In the genomic region with DNA sequence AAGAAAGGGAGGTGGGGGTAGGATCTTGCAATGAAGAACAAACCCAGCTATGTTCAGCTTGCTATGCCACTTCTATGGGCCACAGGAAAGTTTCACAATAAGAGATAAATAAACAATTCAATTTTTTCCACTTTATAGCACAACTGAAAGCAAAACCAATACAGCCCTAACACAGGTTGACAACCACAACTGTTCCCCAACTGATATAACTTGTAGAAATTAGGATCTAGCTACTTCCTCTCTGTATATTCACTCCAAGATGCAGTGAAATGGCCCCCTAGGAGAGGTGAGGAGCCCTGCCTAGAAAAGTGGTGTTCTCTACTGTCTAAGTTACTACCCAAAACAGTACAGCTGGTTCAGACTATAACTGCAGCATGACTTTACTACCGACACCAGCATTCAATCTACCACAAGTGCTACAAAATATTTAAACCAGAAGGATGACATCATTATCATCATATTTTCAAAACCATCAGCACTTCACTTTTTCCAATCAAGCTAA, we compare ENCODE assay signal across 9 cellular contexts.
A peak's percentile ranks its signal among the peaks of the same experiment; 100 is the strongest.
DNase-seq lines count a peak whose midpoint lies in the region; ATAC-seq and FAIRE-seq lines count a peak whose summit lies in the region.
"Had no signal": no experiment of that assay in that cellular context is flagged by ENCODE, and none has a peak within 500 bp of the region (broad histone marks: within the 10 kb centered on the region; RNA-seq: fewer than 3 reads in every experiment).

No MANE protein-coding gene starts in this region.

- FAIRE-seq in GM19239 (lab: Jason Lieb, UNC): peak; percentile 88

- H4K20me1 ChIP-seq in BLaER1: peaks cover 31% of the 10 kb centered on the region

- ATAC-seq in GM21360 (IDR thresholded peaks at IDR 0.05; ENCODE audit: unreplicated experiment): no peak

- peaks cover 58% of the 10 kb centered on the region for H3K4me1 Mint-ChIP-seq in dendritic cell treated with granulocyte-macrophage colony-stimulating factor and Interleukin-4, amounts not matched to agents 40 ng/mL and 50 ng/mL, for 4 days (ENCODE audit: low read depth)

- peaks cover 55% of the 10 kb centered on the region for H3K4me1 ChIP-seq in BLaER1

- no peak overlapping the region for H3K4me3 Mint-ChIP-seq in dendritic cell treated with granulocyte-macrophage colony-stimulating factor and Interleukin-4, amounts not matched to agents 40 ng/mL and 50 ng/mL, for 4 days

- H3K4me3 ChIP-seq in BLaER1: no peak overlapping the region

- H3K9me3 ChIP-seq in BLaER1 (no peaks in the 10 kb centered on the region), KOPT-K1 (ENCODE audit: insufficient read depth, low read length, poor library complexity, severe bottlenecking) (peaks cover 4% of the 10 kb centered on the region)

- intact Hi-C loops in dendritic cell treated with granulocyte-macrophage colony-stimulating factor and Interleukin-4, amounts not matched to agents 40 ng/mL and 50 ng/mL, for 4 days (cut with micrococcal nuclease): loop anchor here (2.0 kb wide), 1 partner anchor 182 kb away; no protein-coding TSS in a partner anchor

- H3K36me3 ChIP-seq in BLaER1 (no peaks in the 10 kb centered on the region), KOPT-K1 (ENCODE audit: insufficient read depth, low read length) (no peaks in the 10 kb centered on the region)

- no peak overlapping the region for H3K9ac ChIP-seq in BLaER1

- H3K36me3 Mint-ChIP-seq in dendritic cell treated with granulocyte-macrophage colony-stimulating factor and Interleukin-4, amounts not matched to agents 40 ng/mL and 50 ng/mL, for 4 days (ENCODE audit: low read depth): no peaks in the 10 kb centered on the region

- H3K27ac ChIP-seq in BLaER1 (peak overlapping the region; percentile 39; the same call in 1 of the 2 replicates), KOPT-K1 (ENCODE audit: low read depth, low read length, poor library complexity, severe bottlenecking) (peak overlapping the region; percentile 59)
- H3K27ac ChIP-seq: VCaP had no signal

- DNase-seq in GM19239 (ENCODE audit: insufficient read length, low spot score) (no peak), AG08396 (ENCODE audit: low spot score) (no peak), NCI-H1694 treated with DMSO at 0.1 percent for 48 hours (lab: John Stamatoyannopoulos, UW) (no peak), ecto neural progenitor cell (ENCODE audit: low spot score) (no peak)

- no peaks in the 10 kb centered on the region for H3K9me3 Mint-ChIP-seq in dendritic cell treated with granulocyte-macrophage colony-stimulating factor and Interleukin-4, amounts not matched to agents 40 ng/mL and 50 ng/mL, for 4 days

- H3K27me3 Mint-ChIP-seq in dendritic cell treated with granulocyte-macrophage colony-stimulating factor and Interleukin-4, amounts not matched to agents 40 ng/mL and 50 ng/mL, for 4 days: no peaks in the 10 kb centered on the region

- H3K4me2 ChIP-seq in BLaER1: peak overlapping the region; percentile 22

- no peaks in the 10 kb centered on the region for H3K27me3 ChIP-seq in BLaER1

- H3K27ac Mint-ChIP-seq in dendritic cell treated with granulocyte-macrophage colony-stimulating factor and Interleukin-4, amounts not matched to agents 40 ng/mL and 50 ng/mL, for 4 days: peak overlapping the region; percentile 22
